ENCODE assay signal across 1 cellular context in the genomic region with DNA sequence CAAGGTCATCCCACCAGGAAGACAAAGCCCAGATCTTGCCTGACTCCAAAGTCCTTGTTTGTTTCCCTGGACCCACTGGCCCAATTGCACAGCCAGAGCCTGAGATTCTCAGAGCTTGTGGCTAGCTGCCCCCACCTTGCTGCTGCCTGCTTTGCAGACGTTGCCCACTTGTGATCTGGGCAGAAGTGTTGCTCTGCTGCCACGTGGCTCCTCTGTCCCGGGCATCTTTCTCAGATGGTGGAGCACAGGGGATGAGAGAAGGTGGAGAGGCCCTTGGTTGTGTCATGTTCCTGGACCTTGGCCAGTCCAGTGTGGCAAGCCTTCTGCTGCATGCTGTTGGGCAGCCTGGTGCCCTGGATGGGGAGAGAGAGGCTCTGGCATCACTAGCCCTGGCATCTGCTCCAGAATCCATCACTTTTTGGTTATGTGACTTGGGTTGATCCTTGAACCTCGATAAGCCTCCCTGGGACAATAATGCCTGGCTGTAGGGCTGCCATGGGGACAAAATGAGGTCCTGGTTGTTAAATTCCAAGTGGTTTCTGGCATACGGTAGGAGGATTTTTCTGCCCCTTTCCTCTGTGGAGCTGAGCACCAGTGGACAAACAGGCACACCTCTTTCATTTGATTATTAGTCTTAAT.
TF ChIP-seq lines count a peak whose summit lies in the region.

No MANE protein-coding gene starts in this region.

TF ChIP-seq in HepG2, 621 proteins besides CTCF, POLR2A, EP300 and RAD21 (continues in another document):
- TF ChIP-seq, protein P1, sequence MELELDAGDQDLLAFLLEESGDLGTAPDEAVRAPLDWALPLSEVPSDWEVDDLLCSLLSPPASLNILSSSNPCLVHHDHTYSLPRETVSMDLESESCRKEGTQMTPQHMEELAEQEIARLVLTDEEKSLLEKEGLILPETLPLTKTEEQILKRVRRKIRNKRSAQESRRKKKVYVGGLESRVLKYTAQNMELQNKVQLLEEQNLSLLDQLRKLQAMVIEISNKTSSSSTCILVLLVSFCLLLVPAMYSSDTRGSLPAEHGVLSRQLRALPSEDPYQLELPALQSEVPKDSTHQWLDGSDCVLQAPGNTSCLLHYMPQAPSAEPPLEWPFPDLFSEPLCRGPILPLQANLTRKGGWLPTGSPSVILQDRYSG (CRISPR knock-in tag; IDR thresholded peaks at IDR 0.05), result no peak
- TF ChIP-seq NR2C2 (CRISPR knock-in tag; IDR thresholded peaks at IDR 0.05; ENCODE audit: borderline replicate concordance) (no peak), KLF16 (CRISPR knock-in tag; IDR thresholded peaks at IDR 0.05) (0 out of 4 replicates have a peak, but pooled peaks of 1 of the 2 experiments have one; percentile 23), SRSF4 (IDR thresholded peaks at IDR 0.05; ENCODE audit: low read depth, low read length, poor library complexity, severe bottlenecking) (no peak), MTA1 (CRISPR knock-in tag; IDR thresholded peaks at IDR 0.05; ENCODE audit: borderline replicate concordance) (peak; percentile 75; the same call in 1 of the 2 replicates), ZSCAN20 (CRISPR knock-in tag; IDR thresholded peaks at IDR 0.05; ENCODE audit: borderline replicate concordance) (no peak), ZNF124 (CRISPR knock-in tag; IDR thresholded peaks at IDR 0.05) (no peak), SMARCC2 (IDR thresholded peaks at IDR 0.05) (no peak), ZNF790 (CRISPR knock-in tag; IDR thresholded peaks at IDR 0.05; ENCODE audit: borderline replicate concordance) (no peak), ELF1 (CRISPR knock-in tag; IDR thresholded peaks at IDR 0.05) (no peak), ZNF670 (CRISPR knock-in tag; IDR thresholded peaks at IDR 0.05; ENCODE audit: borderline replicate concordance) (no peak), FOXC1 (CRISPR knock-in tag; IDR thresholded peaks at IDR 0.05; ENCODE audit: borderline replicate concordance) (no peak), HES4 (CRISPR knock-in tag; IDR thresholded peaks at IDR 0.05; ENCODE audit: borderline replicate concordance) (no peak), SUZ12 (IDR thresholded peaks at IDR 0.05; ENCODE audit: low read depth, low read length) (no peak), CCDC6 (CRISPR knock-in tag; IDR thresholded peaks at IDR 0.05) (no peak), HNF4G (IDR thresholded peaks at IDR 0.05; ENCODE audit: borderline replicate concordance, low read depth, low read length) (peak; percentile 78), HNF4G (CRISPR knock-in tag; IDR thresholded peaks at IDR 0.05; ENCODE audit: borderline replicate concordance, low read depth) (no peak; the same call in 1 of the 2 replicates), PRMT3 (CRISPR knock-in tag; IDR thresholded peaks at IDR 0.05; ENCODE audit: borderline replicate concordance, low read depth) (no peak), ZKSCAN5 (CRISPR knock-in tag; IDR thresholded peaks at IDR 0.05) (no peak), ZSCAN9 (CRISPR knock-in tag; IDR thresholded peaks at IDR 0.05; ENCODE audit: borderline replicate concordance) (no peak), FOXP1 (IDR thresholded peaks at IDR 0.05) (no peak), FOXP1 (CRISPR knock-in tag; IDR thresholded peaks at IDR 0.05) (peak; percentile 44), ZFAT (CRISPR knock-in tag; conservative IDR thresholded peaks at IDR 0.05) (no peak), ARNT (IDR thresholded peaks at IDR 0.05) (no peak), ATRX (CRISPR knock-in tag; IDR thresholded peaks at IDR 0.05; ENCODE audit: borderline replicate concordance) (no peak), MAZ (IDR thresholded peaks at IDR 0.05; ENCODE audit: borderline replicate concordance, low read depth, low read length) (no peak), MAZ (CRISPR knock-in tag; IDR thresholded peaks at IDR 0.05; ENCODE audit: low read depth) (no peak), NBN (conservative IDR thresholded peaks at IDR 0.05) (no peak), SP2 (CRISPR knock-in tag; IDR thresholded peaks at IDR 0.05) (no peak), THYN1 (CRISPR knock-in tag; IDR thresholded peaks at IDR 0.05; ENCODE audit: borderline replicate concordance, low read depth) (no peak), ATF1 (CRISPR knock-in tag; IDR thresholded peaks at IDR 0.05) (no peak), ZNF33B (CRISPR knock-in tag; IDR thresholded peaks at IDR 0.05) (no peak), ZNF234 (CRISPR knock-in tag; conservative IDR thresholded peaks at IDR 0.05) (no peak), ZSCAN22 (CRISPR knock-in tag; IDR thresholded peaks at IDR 0.05) (no peak), ZFP36 (IDR thresholded peaks at IDR 0.05; ENCODE audit: borderline replicate concordance, low read depth, low read length, partially characterized antibody) (no peak), ZNF557 (CRISPR knock-in tag; IDR thresholded peaks at IDR 0.05) (no peak), ZMYM4 (CRISPR knock-in tag; IDR thresholded peaks at IDR 0.05) (peak; percentile 30; the same call in 1 of the 2 replicates)
- TF ChIP-seq, protein P2, sequence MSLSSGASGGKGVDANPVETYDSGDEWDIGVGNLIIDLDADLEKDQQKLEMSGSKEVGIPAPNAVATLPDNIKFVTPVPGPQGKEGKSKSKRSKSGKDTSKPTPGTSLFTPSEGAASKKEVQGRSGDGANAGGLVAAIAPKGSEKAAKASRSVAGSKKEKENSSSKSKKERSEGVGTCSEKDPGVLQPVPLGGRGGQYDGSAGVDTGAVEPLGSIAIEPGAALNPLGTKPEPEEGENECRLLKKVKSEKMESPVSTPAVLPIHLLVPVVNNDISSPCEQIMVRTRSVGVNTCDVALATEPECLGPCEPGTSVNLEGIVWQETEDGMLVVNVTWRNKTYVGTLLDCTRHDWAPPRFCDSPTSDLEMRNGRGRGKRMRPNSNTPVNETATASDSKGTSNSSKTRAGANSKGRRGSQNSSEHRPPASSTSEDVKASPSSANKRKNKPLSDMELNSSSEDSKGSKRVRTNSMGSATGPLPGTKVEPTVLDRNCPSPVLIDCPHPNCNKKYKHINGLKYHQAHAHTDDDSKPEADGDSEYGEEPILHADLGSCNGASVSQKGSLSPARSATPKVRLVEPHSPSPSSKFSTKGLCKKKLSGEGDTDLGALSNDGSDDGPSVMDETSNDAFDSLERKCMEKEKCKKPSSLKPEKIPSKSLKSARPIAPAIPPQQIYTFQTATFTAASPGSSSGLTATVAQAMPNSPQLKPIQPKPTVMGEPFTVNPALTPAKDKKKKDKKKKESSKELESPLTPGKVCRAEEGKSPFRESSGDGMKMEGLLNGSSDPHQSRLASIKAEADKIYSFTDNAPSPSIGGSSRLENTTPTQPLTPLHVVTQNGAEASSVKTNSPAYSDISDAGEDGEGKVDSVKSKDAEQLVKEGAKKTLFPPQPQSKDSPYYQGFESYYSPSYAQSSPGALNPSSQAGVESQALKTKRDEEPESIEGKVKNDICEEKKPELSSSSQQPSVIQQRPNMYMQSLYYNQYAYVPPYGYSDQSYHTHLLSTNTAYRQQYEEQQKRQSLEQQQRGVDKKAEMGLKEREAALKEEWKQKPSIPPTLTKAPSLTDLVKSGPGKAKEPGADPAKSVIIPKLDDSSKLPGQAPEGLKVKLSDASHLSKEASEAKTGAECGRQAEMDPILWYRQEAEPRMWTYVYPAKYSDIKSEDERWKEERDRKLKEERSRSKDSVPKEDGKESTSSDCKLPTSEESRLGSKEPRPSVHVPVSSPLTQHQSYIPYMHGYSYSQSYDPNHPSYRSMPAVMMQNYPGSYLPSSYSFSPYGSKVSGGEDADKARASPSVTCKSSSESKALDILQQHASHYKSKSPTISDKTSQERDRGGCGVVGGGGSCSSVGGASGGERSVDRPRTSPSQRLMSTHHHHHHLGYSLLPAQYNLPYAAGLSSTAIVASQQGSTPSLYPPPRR (CRISPR knock-in tag; IDR thresholded peaks at IDR 0.05; ENCODE audit: borderline replicate concordance), result no peak; the same call in 1 of the 2 replicates
- TF ChIP-seq, protein P3, sequence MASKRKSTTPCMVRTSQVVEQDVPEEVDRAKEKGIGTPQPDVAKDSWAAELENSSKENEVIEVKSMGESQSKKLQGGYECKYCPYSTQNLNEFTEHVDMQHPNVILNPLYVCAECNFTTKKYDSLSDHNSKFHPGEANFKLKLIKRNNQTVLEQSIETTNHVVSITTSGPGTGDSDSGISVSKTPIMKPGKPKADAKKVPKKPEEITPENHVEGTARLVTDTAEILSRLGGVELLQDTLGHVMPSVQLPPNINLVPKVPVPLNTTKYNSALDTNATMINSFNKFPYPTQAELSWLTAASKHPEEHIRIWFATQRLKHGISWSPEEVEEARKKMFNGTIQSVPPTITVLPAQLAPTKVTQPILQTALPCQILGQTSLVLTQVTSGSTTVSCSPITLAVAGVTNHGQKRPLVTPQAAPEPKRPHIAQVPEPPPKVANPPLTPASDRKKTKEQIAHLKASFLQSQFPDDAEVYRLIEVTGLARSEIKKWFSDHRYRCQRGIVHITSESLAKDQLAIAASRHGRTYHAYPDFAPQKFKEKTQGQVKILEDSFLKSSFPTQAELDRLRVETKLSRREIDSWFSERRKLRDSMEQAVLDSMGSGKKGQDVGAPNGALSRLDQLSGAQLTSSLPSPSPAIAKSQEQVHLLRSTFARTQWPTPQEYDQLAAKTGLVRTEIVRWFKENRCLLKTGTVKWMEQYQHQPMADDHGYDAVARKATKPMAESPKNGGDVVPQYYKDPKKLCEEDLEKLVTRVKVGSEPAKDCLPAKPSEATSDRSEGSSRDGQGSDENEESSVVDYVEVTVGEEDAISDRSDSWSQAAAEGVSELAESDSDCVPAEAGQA (IDR thresholded peaks at IDR 0.05; ENCODE audit: low read depth), result no peak
- TF ChIP-seq, protein P3 (CRISPR knock-in tag; IDR thresholded peaks at IDR 0.05; ENCODE audit: borderline replicate concordance), result no peak
- TF ChIP-seq, protein P4, sequence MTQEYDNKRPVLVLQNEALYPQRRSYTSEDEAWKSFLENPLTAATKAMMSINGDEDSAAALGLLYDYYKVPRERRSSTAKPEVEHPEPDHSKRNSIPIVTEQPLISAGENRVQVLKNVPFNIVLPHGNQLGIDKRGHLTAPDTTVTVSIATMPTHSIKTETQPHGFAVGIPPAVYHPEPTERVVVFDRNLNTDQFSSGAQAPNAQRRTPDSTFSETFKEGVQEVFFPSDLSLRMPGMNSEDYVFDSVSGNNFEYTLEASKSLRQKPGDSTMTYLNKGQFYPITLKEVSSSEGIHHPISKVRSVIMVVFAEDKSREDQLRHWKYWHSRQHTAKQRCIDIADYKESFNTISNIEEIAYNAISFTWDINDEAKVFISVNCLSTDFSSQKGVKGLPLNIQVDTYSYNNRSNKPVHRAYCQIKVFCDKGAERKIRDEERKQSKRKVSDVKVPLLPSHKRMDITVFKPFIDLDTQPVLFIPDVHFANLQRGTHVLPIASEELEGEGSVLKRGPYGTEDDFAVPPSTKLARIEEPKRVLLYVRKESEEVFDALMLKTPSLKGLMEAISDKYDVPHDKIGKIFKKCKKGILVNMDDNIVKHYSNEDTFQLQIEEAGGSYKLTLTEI (CRISPR knock-in tag; conservative IDR thresholded peaks at IDR 0.05), result no peak
- TF ChIP-seq, protein P5, sequence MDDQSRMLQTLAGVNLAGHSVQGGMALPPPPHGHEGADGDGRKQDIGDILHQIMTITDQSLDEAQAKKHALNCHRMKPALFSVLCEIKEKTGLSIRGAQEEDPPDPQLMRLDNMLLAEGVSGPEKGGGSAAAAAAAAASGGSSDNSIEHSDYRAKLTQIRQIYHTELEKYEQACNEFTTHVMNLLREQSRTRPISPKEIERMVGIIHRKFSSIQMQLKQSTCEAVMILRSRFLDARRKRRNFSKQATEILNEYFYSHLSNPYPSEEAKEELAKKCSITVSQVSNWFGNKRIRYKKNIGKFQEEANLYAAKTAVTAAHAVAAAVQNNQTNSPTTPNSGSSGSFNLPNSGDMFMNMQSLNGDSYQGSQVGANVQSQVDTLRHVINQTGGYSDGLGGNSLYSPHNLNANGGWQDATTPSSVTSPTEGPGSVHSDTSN (CRISPR knock-in tag; IDR thresholded peaks at IDR 0.05; ENCODE audit: borderline replicate concordance), result no peak
- TF ChIP-seq, protein P6, sequence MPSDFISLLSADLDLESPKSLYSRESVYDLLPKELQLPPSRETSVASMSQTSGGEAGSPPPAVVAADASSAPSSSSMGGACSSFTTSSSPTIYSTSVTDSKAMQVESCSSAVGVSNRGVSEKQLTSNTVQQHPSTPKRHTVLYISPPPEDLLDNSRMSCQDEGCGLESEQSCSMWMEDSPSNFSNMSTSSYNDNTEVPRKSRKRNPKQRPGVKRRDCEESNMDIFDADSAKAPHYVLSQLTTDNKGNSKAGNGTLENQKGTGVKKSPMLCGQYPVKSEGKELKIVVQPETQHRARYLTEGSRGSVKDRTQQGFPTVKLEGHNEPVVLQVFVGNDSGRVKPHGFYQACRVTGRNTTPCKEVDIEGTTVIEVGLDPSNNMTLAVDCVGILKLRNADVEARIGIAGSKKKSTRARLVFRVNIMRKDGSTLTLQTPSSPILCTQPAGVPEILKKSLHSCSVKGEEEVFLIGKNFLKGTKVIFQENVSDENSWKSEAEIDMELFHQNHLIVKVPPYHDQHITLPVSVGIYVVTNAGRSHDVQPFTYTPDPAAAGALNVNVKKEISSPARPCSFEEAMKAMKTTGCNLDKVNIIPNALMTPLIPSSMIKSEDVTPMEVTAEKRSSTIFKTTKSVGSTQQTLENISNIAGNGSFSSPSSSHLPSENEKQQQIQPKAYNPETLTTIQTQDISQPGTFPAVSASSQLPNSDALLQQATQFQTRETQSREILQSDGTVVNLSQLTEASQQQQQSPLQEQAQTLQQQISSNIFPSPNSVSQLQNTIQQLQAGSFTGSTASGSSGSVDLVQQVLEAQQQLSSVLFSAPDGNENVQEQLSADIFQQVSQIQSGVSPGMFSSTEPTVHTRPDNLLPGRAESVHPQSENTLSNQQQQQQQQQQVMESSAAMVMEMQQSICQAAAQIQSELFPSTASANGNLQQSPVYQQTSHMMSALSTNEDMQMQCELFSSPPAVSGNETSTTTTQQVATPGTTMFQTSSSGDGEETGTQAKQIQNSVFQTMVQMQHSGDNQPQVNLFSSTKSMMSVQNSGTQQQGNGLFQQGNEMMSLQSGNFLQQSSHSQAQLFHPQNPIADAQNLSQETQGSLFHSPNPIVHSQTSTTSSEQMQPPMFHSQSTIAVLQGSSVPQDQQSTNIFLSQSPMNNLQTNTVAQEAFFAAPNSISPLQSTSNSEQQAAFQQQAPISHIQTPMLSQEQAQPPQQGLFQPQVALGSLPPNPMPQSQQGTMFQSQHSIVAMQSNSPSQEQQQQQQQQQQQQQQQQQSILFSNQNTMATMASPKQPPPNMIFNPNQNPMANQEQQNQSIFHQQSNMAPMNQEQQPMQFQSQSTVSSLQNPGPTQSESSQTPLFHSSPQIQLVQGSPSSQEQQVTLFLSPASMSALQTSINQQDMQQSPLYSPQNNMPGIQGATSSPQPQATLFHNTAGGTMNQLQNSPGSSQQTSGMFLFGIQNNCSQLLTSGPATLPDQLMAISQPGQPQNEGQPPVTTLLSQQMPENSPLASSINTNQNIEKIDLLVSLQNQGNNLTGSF (CRISPR knock-in tag; IDR thresholded peaks at IDR 0.05), result no peak
